In the genomic region with DNA sequence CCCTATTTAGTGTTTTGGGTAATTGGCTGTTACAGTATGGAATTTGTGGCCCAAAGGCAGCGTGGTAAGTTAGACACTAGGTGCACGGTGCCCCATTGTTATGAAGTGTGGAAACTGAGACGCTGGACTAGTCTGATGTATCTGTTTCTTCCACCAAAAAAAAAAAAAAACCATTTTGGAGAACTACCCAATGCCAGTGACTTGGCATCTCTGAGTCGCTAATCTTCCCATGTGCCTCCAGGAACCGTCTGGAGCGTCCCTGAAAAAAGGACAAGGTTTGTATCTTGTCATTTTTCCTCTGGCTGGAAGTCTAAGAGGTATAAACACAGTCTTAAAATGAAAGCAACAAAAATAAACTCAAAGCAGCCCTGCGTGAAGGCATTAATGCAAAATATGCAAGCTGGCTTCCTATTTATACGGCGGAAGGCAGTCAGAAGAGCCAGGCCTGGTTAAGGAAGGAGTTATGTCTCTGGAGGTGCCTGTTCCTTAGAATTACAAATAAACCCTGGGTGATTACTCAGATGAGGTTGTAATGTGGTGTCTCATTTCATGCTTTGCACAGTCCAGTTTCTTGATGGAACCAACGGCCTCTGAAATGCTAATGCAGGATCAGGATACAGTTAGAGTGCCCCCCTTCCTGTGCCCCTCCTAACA, we compare ENCODE assay signal across 9 cellular contexts. TPM values are rescaled to one million over a fixed set of nuclear protein-coding genes. Genes with fewer than 3 reads are reported as not detected.
DNase-seq lines count a peak whose midpoint lies in the region; ATAC-seq, FAIRE-seq and TF ChIP-seq lines count a peak whose summit lies in the region.
"Had no signal": no experiment of that assay in that cellular context is flagged by ENCODE, and none has a peak within 500 bp of the region (broad histone marks: within the 10 kb centered on the region; RNA-seq: fewer than 3 reads in every experiment).

No MANE protein-coding gene starts in this region.

- H3K27ac ChIP-seq in A549 = peak overlapping the region; percentile 75 to 91

- H3K27ac Mint-ChIP-seq in IgD-negative memory B cell (peak overlapping the region; percentile 84 to 100 (median 90)), naive B cell (peak overlapping the region; percentile 91 to 99 (median 98))
- peak overlapping the region; percentile 84 for H3K27ac Mint-ChIP-seq in dendritic cell treated with granulocyte-macrophage colony-stimulating factor and Interleukin-4, amounts not matched to agents 40 ng/mL and 50 ng/mL, for 4 days
- H3K27ac Mint-ChIP-seq: activated naive CD8-positive, alpha-beta T cell had no signal

- H3K4me3 Mint-ChIP-seq in IgD-negative memory B cell = peak overlapping the region; percentile 75 to 95 (median 88)
- no peak overlapping the region for H3K4me3 Mint-ChIP-seq in dendritic cell treated with granulocyte-macrophage colony-stimulating factor and Interleukin-4, amounts not matched to agents 40 ng/mL and 50 ng/mL, for 4 days
- peak overlapping the region; percentile 58 to 92 (median 84) for H3K4me3 Mint-ChIP-seq in naive B cell

- TF ChIP-seq RAD21 in A549 (conservative IDR thresholded peaks at IDR 0.05 in 1 of 2, IDR thresholded peaks at IDR 0.05 in 1 of 2) = no peak

- H3K4me1 Mint-ChIP-seq in IgD-negative memory B cell (peaks cover 50 to 66% (median 64%) of the 10 kb centered on the region in 3 donors), naive B cell (peaks cover 59 to 95% (median 81%) of the 10 kb centered on the region in 3 donors)
- H3K4me1 Mint-ChIP-seq in dendritic cell treated with granulocyte-macrophage colony-stimulating factor and Interleukin-4, amounts not matched to agents 40 ng/mL and 50 ng/mL, for 4 days (ENCODE audit: low read depth) = peaks cover 97% of the 10 kb centered on the region

- no peaks in the 10 kb centered on the region for H3K9me3 ChIP-seq in A549

- no peak for FAIRE-seq in A549 (lab: Jason Lieb, UNC)

- peak overlapping the region; percentile 77 for H3K4me2 ChIP-seq in A549

- H3K9me3 Mint-ChIP-seq in IgD-negative memory B cell (no peaks in the 10 kb centered on the region), naive B cell (no peaks in the 10 kb centered on the region)
- no peaks in the 10 kb centered on the region for H3K9me3 Mint-ChIP-seq in dendritic cell treated with granulocyte-macrophage colony-stimulating factor and Interleukin-4, amounts not matched to agents 40 ng/mL and 50 ng/mL, for 4 days

- peaks cover 5% of the 10 kb centered on the region for H3K36me3 Mint-ChIP-seq in IgD-negative memory B cell
- H3K36me3 Mint-ChIP-seq in dendritic cell treated with granulocyte-macrophage colony-stimulating factor and Interleukin-4, amounts not matched to agents 40 ng/mL and 50 ng/mL, for 4 days (ENCODE audit: low read depth) = peaks cover 36% of the 10 kb centered on the region
- H3K36me3 Mint-ChIP-seq in naive B cell = no peaks in the 10 kb centered on the region

- no peak for TF ChIP-seq POLR2A in A549 (IDR thresholded peaks at IDR 0.05; ENCODE audit: low read length)

- H3K27me3 Mint-ChIP-seq in IgD-negative memory B cell = no peaks in the 10 kb centered on the region
- no peaks in the 10 kb centered on the region for H3K27me3 Mint-ChIP-seq in dendritic cell treated with granulocyte-macrophage colony-stimulating factor and Interleukin-4, amounts not matched to agents 40 ng/mL and 50 ng/mL, for 4 days
- no peaks in the 10 kb centered on the region for H3K27me3 Mint-ChIP-seq in naive B cell
- H3K27me3 Mint-ChIP-seq: activated naive CD8-positive, alpha-beta T cell had no signal

- WGBS in A549 (ENCODE audit: missing lambda C conversion rate) = 59% methylated on average over 10 of the region's 10 CpGs

- POLR2A ChIA-PET in A549 (lab: Yijun Ruan, JAX) = interaction anchor here (0.7 to 6.4 kb wide), 5 partner anchors 9 to 963 kb away, joined by 3 to 30 read pairs (median 7); a partner anchor contains a TSS

- TF ChIP-seq CTCF in A549 (IDR thresholded peaks at IDR 0.05) = no peak

- peaks cover 97% of the 10 kb centered on the region for H3K4me1 ChIP-seq in A549

- TF ChIP-seq EP300 in A549 (IDR thresholded peaks at IDR 0.05) = no peak

- CTCF ChIA-PET in A549 (lab: Yijun Ruan, JAX) = interaction anchor here (1.0 to 20.1 kb wide), 9 partner anchors 6 to 52 kb away, joined by 3 to 336 read pairs (median 8); a partner anchor contains a TSS

- ATAC-seq in A549 (peak in 1 of 2 experiments; percentile 4; a peak in 3 of 6 replicates), naive B cell (ENCODE audit: low read depth in 2 of 2) (peak; percentile 57 to 59), HG03097 (IDR thresholded peaks at IDR 0.05; ENCODE audit: low FRiP score, unreplicated experiment) (no peak), HG03520 (IDR thresholded peaks at IDR 0.05; ENCODE audit: unreplicated experiment) (no peak), GM19463 (IDR thresholded peaks at IDR 0.05; ENCODE audit: unreplicated experiment) (no peak)

- no peak overlapping the region for H3K4me3 ChIP-seq in A549

- intact Hi-C loops in dendritic cell treated with granulocyte-macrophage colony-stimulating factor and Interleukin-4, amounts not matched to agents 40 ng/mL and 50 ng/mL, for 4 days (cut with micrococcal nuclease) = loop anchor here (2.0 kb wide), 1 partner anchor 15 kb away; no protein-coding TSS in a partner anchor

- DNase-seq in A549 (ENCODE audit: low read depth in 1 of 2, low spot score in 1 of 2) (no peak), naive B cell (no peak), cortex of kidney (lab: John Stamatoyannopoulos, UW) (no peak)

TF ChIP-seq in A549, 52 proteins besides CTCF, POLR2A, EP300 and RAD21:
- TF ChIP-seq KDM1A (IDR thresholded peaks at IDR 0.05; ENCODE audit: low read depth) = no peak
- TF ChIP-seq RARB (CRISPR knock-in tag; IDR thresholded peaks at IDR 0.05) = no peak
- no peak for TF ChIP-seq ZNF302 (CRISPR knock-in tag; IDR thresholded peaks at IDR 0.05)
- TF ChIP-seq TP53 (CRISPR knock-in tag; IDR thresholded peaks at IDR 0.05) = no peak
- TF ChIP-seq EHF (CRISPR knock-in tag; IDR thresholded peaks at IDR 0.05) = peak; percentile 46
- TF ChIP-seq MAFK (IDR thresholded peaks at IDR 0.05; ENCODE audit: partially characterized antibody) = peak; percentile 65
- TF ChIP-seq HEYL (CRISPR knock-in tag; IDR thresholded peaks at IDR 0.05) = no peak
- no peak for TF ChIP-seq FOXS1 (CRISPR knock-in tag; IDR thresholded peaks at IDR 0.05)

RNA-seq across cellular contexts. Expression of a gene that starts 20.2 kb away (rescaled TPM):
- 605 and 614 TPM in 2 replicates for polyA plus RNA-seq in A549 (2011; rRNA removed)
- polyA plus RNA-seq in A549 (2012; cell fraction: cytosol; rRNA removed) = 1,005 and 1,074 TPM in 2 replicates
- 3,482 and 4,263 TPM in 2 replicates for polyA plus RNA-seq in A549 (2012; cell fraction: nucleus; rRNA removed)
- polyA plus RNA-seq in A549 (2017; fragmentation: RNase III; extraction: RNeasy Plus Mini Kit Qiagen cat#74134 plus additional on column Dnase treatment) = 967 to 1,087 TPM (median 1,011 TPM) in 3 replicates
- polyA minus RNA-seq in A549 (2011; rRNA and poly(A)+ RNA removed) = 488 and 611 TPM in 2 replicates
- 21.8 TPM for polyA plus RNA-seq in IgD-negative memory B cell
- 10 to 100 TPM in 4 of 6 donors, 1 to 10 TPM in 2; 6.8 to 15.8 (median 10.6) TPM for polyA plus RNA-seq in naive B cell (ENCODE audit: low read depth in 6 of 6)

RNA-seq across cellular contexts. Expression of a gene that starts 48.7 kb away (rescaled TPM):
- 419 and 491 TPM in 2 replicates for polyA plus RNA-seq in A549 (2011; rRNA removed)
- polyA plus RNA-seq in A549 (2012; cell fraction: cytosol; rRNA removed) = 1,849 and 2,120 TPM in 2 replicates
- 1,703 and 2,003 TPM in 2 replicates for polyA plus RNA-seq in A549 (2012; cell fraction: nucleus; rRNA removed)
- polyA plus RNA-seq in A549 (2017; fragmentation: RNase III; extraction: RNeasy Plus Mini Kit Qiagen cat#74134 plus additional on column Dnase treatment) = 910 to 1,057 TPM (median 937 TPM) in 3 replicates
- 774 and 844 TPM in 2 replicates for polyA minus RNA-seq in A549 (2011; rRNA and poly(A)+ RNA removed)
- 371 TPM for polyA plus RNA-seq in IgD-negative memory B cell
- polyA plus RNA-seq in naive B cell (ENCODE audit: low read depth in 6 of 6) = 100 to 1,000 TPM; 307 to 347 (median 330) TPM

RNA-seq across cellular contexts. Expression of a gene that starts 49.9 kb away (rescaled TPM):
- polyA plus RNA-seq in A549 (2011; rRNA removed) (0.78 and 1.2 TPM in 2 replicates), A549 (2017; fragmentation: RNase III; extraction: RNeasy Plus Mini Kit Qiagen cat#74134 plus additional on column Dnase treatment) (1.3 to 2.6 TPM (median 2.1 TPM) in 3 replicates), IgD-negative memory B cell (250 TPM), naive B cell (ENCODE audit: low read depth in 6 of 6) (100 to 1,000 TPM; 119 to 194 (median 138) TPM)
- 1.4 TPM in 2 replicates for polyA plus RNA-seq in A549 (2012; cell fraction: cytosol; rRNA removed)
- 7.0 and 8.1 TPM in 2 replicates for polyA plus RNA-seq in A549 (2012; cell fraction: nucleus; rRNA removed)
- 0.33 and 0.44 TPM in 2 replicates for polyA minus RNA-seq in A549 (2011; rRNA and poly(A)+ RNA removed)

Comparison
In these comparisons a context has a peak if more than half of its experiments do, and no peak if none do; other contexts are left out.
1. ATAC-seq: peak in naive B cell (2 of 2); none in HG03097 (single experiment), HG03520 (single experiment) and GM19463 (single experiment).
2. RNA of a gene that starts 20.2 kb away (polyA plus RNA-seq): 605 to 4,263 TPM in A549; 21.8 TPM in IgD-negative memory B cell (single experiment) and 6.8 to 15.8 TPM in naive B cell; every median in the first group is over 10 times any median in the second.
3. RNA of a gene that starts 49.9 kb away (polyA plus RNA-seq): 250 TPM in IgD-negative memory B cell (single experiment) and 119 to 194 TPM in naive B cell; 0.78 to 8.1 TPM in A549; every median in the first group is over 10 times any median in the second.
4. Peak in every context shown above with its lines, with median percentiles within 50 percentile points of each other: H3K27ac Mint-ChIP-seq.